In genomic region chr2:55618649-55619055, GRCh38 we compare ENCODE assay signal across 1 cellular context.
TF ChIP-seq lines count a peak whose summit lies in the region.

No MANE protein-coding gene starts in this region.

TF ChIP-seq in HepG2, 621 proteins besides CTCF, POLR2A, EP300 and RAD21 (continued from another document and continues in another):
- no peak for TF ChIP-seq MTERF4 (CRISPR knock-in tag; IDR thresholded peaks at IDR 0.05)
- TF ChIP-seq PHF21A (CRISPR knock-in tag; IDR thresholded peaks at IDR 0.05) = no peak
- TF ChIP-seq RELA (CRISPR knock-in tag; IDR thresholded peaks at IDR 0.05) = no peak
- TF ChIP-seq ZNF101 (CRISPR knock-in tag; IDR thresholded peaks at IDR 0.05; ENCODE audit: borderline replicate concordance, low read depth) = no peak
- TF ChIP-seq SAP130 (CRISPR knock-in tag; IDR thresholded peaks at IDR 0.05; ENCODE audit: low read depth) = peak; percentile 96
- TF ChIP-seq ELF4 (CRISPR knock-in tag; IDR thresholded peaks at IDR 0.05; ENCODE audit: borderline replicate concordance) = no peak
- no peak for TF ChIP-seq ZNF234 (CRISPR knock-in tag; conservative IDR thresholded peaks at IDR 0.05)
- peak; percentile 61; the same call in 1 of the 2 replicates for TF ChIP-seq MED1 (CRISPR knock-in tag; IDR thresholded peaks at IDR 0.05)
- TF ChIP-seq ZNF17 (CRISPR knock-in tag; IDR thresholded peaks at IDR 0.05) = no peak
- TF ChIP-seq ZNF160 (CRISPR knock-in tag; IDR thresholded peaks at IDR 0.05) = no peak
- no peak for TF ChIP-seq BCLAF1 (IDR thresholded peaks at IDR 0.05)
- no peak for TF ChIP-seq ZNF784 (CRISPR knock-in tag; IDR thresholded peaks at IDR 0.05; ENCODE audit: borderline replicate concordance)
- TF ChIP-seq BCL3 (CRISPR knock-in tag; IDR thresholded peaks at IDR 0.05) = no peak
- no peak for TF ChIP-seq SMARCE1 (IDR thresholded peaks at IDR 0.05; ENCODE audit: borderline replicate concordance)
- TF ChIP-seq NFKBIZ (CRISPR knock-in tag; IDR thresholded peaks at IDR 0.05) = no peak
- TF ChIP-seq ZBTB40 (IDR thresholded peaks at IDR 0.05) = no peak
- TF ChIP-seq ZBTB40 (CRISPR knock-in tag; IDR thresholded peaks at IDR 0.05) = no peak; the same call in 1 of the 2 replicates
- TF ChIP-seq ARNTL (CRISPR knock-in tag; IDR thresholded peaks at IDR 0.05) = no peak
- no peak for TF ChIP-seq ZSCAN29 (CRISPR knock-in tag; conservative IDR thresholded peaks at IDR 0.05)
- no peak for TF ChIP-seq MXD3 (CRISPR knock-in tag; IDR thresholded peaks at IDR 0.05)
- no peak for TF ChIP-seq EHMT2 (IDR thresholded peaks at IDR 0.05; ENCODE audit: borderline replicate concordance, low read depth, low read length)
- TF ChIP-seq MAZ (IDR thresholded peaks at IDR 0.05; ENCODE audit: borderline replicate concordance, low read depth, low read length) = no peak
- TF ChIP-seq MAZ (CRISPR knock-in tag; IDR thresholded peaks at IDR 0.05; ENCODE audit: low read depth) = no peak; the same call in 1 of the 2 replicates
- no peak; the same call in 1 of the 2 replicates for TF ChIP-seq CHD2 (IDR thresholded peaks at IDR 0.05; ENCODE audit: low read depth, low read length)
- TF ChIP-seq CEBPZ (IDR thresholded peaks at IDR 0.05; ENCODE audit: low read length) = no peak
- TF ChIP-seq ZNF557 (CRISPR knock-in tag; IDR thresholded peaks at IDR 0.05) = no peak
- TF ChIP-seq ZNF3 (CRISPR knock-in tag; IDR thresholded peaks at IDR 0.05) = no peak
- TF ChIP-seq HOXD1 (CRISPR knock-in tag; IDR thresholded peaks at IDR 0.05) = no peak
- TF ChIP-seq ZFP91 (CRISPR knock-in tag; IDR thresholded peaks at IDR 0.05; ENCODE audit: borderline replicate concordance) = no peak
- TF ChIP-seq PRDM4 (CRISPR knock-in tag; IDR thresholded peaks at IDR 0.05; ENCODE audit: borderline replicate concordance) = no peak
- TF ChIP-seq AGO2 (optimal IDR thresholded peaks at IDR 0.05; ENCODE audit: low read depth, low read length) = no peak
